In genomic region chr21:26007911-26008579, GRCh38 we compare ENCODE assay signal across 10 cellular contexts.
DNase-seq lines count a peak whose midpoint lies in the region; ATAC-seq and TF ChIP-seq lines count a peak whose summit lies in the region.
"Had no signal": no experiment of that assay in that cellular context is flagged by ENCODE, and none has a peak within 500 bp of the region (broad histone marks: within the 10 kb centered on the region; RNA-seq: fewer than 3 reads in every experiment).

No MANE protein-coding gene starts in this region.

- no peaks in the 10 kb centered on the region for H3K27me3 Mint-ChIP-seq in brain
- no peaks in the 10 kb centered on the region for H3K27me3 Mint-ChIP-seq in activated T-cell treated with anti-CD3 and anti-CD28 coated beads, Interleukin-2, amount 50 U/mL, for 72 hours (ENCODE audit: low read depth)

- peaks cover 37% of the 10 kb centered on the region for H3K36me3 Mint-ChIP-seq in brain
- H3K36me3 Mint-ChIP-seq in activated T-cell treated with anti-CD3 and anti-CD28 coated beads, Interleukin-2, amount 50 U/mL, for 72 hours (ENCODE audit: insufficient read depth in 2 of 2) = no peaks in the 10 kb centered on the region

- no peaks in the 10 kb centered on the region for H3K27me3 ChIP-seq in layer of hippocampus (ENCODE audit: control insufficient read depth, insufficient read depth, low read length)

- H3K27ac Mint-ChIP-seq in brain = peak overlapping the region in 4 of 5 experiments; percentile 6 to 81 (median 46)
- no peak overlapping the region for H3K27ac Mint-ChIP-seq in activated T-cell treated with anti-CD3 and anti-CD28 coated beads, Interleukin-2, amount 50 U/mL, for 72 hours
- H3K27ac Mint-ChIP-seq: activated CD8-positive, alpha-beta T cell treated with anti-CD3 and anti-CD28 coated beads, Interleukin-2, amount 10 ng/mL, durations not matched to agents 7 days and 5 days had no signal

- H3K4me3 Mint-ChIP-seq in brain = peak overlapping the region in 2 of 5 experiments; percentile 7 to 11
- H3K4me3 Mint-ChIP-seq in activated T-cell treated with anti-CD3 and anti-CD28 coated beads, Interleukin-2, amount 50 U/mL, for 72 hours = no peak overlapping the region
- H3K4me3 Mint-ChIP-seq: activated CD8-positive, alpha-beta T cell treated with anti-CD3 and anti-CD28 coated beads, Interleukin-2, amount 10 ng/mL, durations not matched to agents 7 days and 5 days had no signal

- H3K4me1 Mint-ChIP-seq in brain = peaks cover 54% of the 10 kb centered on the region
- no peaks in the 10 kb centered on the region for H3K4me1 Mint-ChIP-seq in activated T-cell treated with anti-CD3 and anti-CD28 coated beads, Interleukin-2, amount 50 U/mL, for 72 hours (ENCODE audit: low read depth)

- H3K9me3 Mint-ChIP-seq in brain = no peaks in the 10 kb centered on the region
- H3K9me3 Mint-ChIP-seq in activated T-cell treated with anti-CD3 and anti-CD28 coated beads, Interleukin-2, amount 50 U/mL, for 72 hours = no peaks in the 10 kb centered on the region

- no peak for TF ChIP-seq CTCF in brain (conservative IDR thresholded peaks at IDR 0.05)

- peak overlapping the region; percentile 41 for H3K27ac ChIP-seq in layer of hippocampus (ENCODE audit: low read depth, low read length)
- H3K27ac ChIP-seq: thoracic aorta had no signal

- DNase-seq in AG08395 (ENCODE audit: low spot score) (peak; percentile 19), NCI-H1694 (lab: John Stamatoyannopoulos, UW) (peak; percentile 84)
- DNase-seq in activated T-cell treated with anti-CD3 and anti-CD28 coated beads, Interleukin-2, amount 50 U/mL, for 72 hours = no peak
- DNase-seq: activated CD8-positive, alpha-beta T cell treated with anti-CD3 and anti-CD28 coated beads, Interleukin-2, amount 10 ng/mL, durations not matched to agents 7 days and 5 days had no signal

- ATAC-seq in GM18517 (IDR thresholded peaks at IDR 0.05; ENCODE audit: unreplicated experiment) (no peak), HG03565 (IDR thresholded peaks at IDR 0.05; ENCODE audit: unreplicated experiment) (no peak), GM21723 (IDR thresholded peaks at IDR 0.05; ENCODE audit: unreplicated experiment) (no peak)
- no peak for ATAC-seq in activated T-cell treated with anti-CD3 and anti-CD28 coated beads, Interleukin-2, amount 50 U/mL, for 72 hours (replicated peaks in 1 of 2)
- ATAC-seq: activated CD8-positive, alpha-beta T cell treated with anti-CD3 and anti-CD28 coated beads, Interleukin-2, amount 10 ng/mL, durations not matched to agents 7 days and 5 days had no signal

Comparison
In these comparisons a context has a peak if more than half of its experiments do, and no peak if none do; other contexts are left out.
1. DNase-seq: peak in AG08395 (single experiment) and NCI-H1694 (single experiment); none in activated T-cell treated with anti-CD3 and anti-CD28 coated beads, Interleukin-2, amount 50 U/mL, for 72 hours (0 of 2).